In genomic region chr13:48156466-48156865, GRCh38 we compare ENCODE assay signal across 9 cellular contexts.
A peak's percentile ranks its signal among the peaks of the same experiment; 100 is the strongest.
DNase-seq lines count a peak whose midpoint lies in the region; ATAC-seq and TF ChIP-seq lines count a peak whose summit lies in the region.
"Had no signal": no experiment of that assay in that cellular context is flagged by ENCODE, and none has a peak within 500 bp of the region (broad histone marks: within the 10 kb centered on the region; RNA-seq: fewer than 3 reads in every experiment).

No MANE protein-coding gene starts in this region.

- peak overlapping the region; percentile 88 for H3K27ac Mint-ChIP-seq in stimulated activated effector memory CD8-positive, alpha-beta T cell treated with anti-CD3 and anti-CD28 coated beads, Interleukin-12 subunit alpha, Interleukin-12 subunit beta, amount 100 ng/mL, for 72 hours

- no peaks in the 10 kb centered on the region for H3K9me3 Mint-ChIP-seq in stimulated activated effector memory CD8-positive, alpha-beta T cell treated with anti-CD3 and anti-CD28 coated beads, Interleukin-12 subunit alpha, Interleukin-12 subunit beta, amount 100 ng/mL, for 72 hours

- no peak for TF ChIP-seq CTCF in left lung (IDR thresholded peaks at IDR 0.05)

- no peak overlapping the region for H3K4me3 ChIP-seq in left lung

- peak; percentile 24 for ATAC-seq in left lung
- peak; percentile 77 for ATAC-seq in stimulated activated effector memory CD8-positive, alpha-beta T cell treated with anti-CD3 and anti-CD28 coated beads, Interleukin-12 subunit alpha, Interleukin-12 subunit beta, amount 100 ng/mL, for 72 hours

- peak overlapping the region; percentile 44 to 89 for H3K27ac ChIP-seq in left lung
- H3K27ac ChIP-seq: C4-2B had no signal

- H3K9me3 ChIP-seq in left lung, result no peaks in the 10 kb centered on the region

- peaks cover 47% of the 10 kb centered on the region for H3K4me1 Mint-ChIP-seq in stimulated activated effector memory CD8-positive, alpha-beta T cell treated with anti-CD3 and anti-CD28 coated beads, Interleukin-12 subunit alpha, Interleukin-12 subunit beta, amount 100 ng/mL, for 72 hours

- peak; percentile 24 for DNase-seq in A172 (ENCODE audit: low spot score)
- DNase-seq in LoVo (ENCODE audit: low spot score), result peak; percentile 15
- DNase-seq in activated T-cell treated with anti-CD3 and anti-CD28 coated beads for 24 hours (ENCODE audit: low read depth), result peak; percentile 63
- peak in 1 of 2 donors; percentile 48 for DNase-seq in left lung
- peak; percentile 16 to 73 for DNase-seq in stimulated activated effector memory CD8-positive, alpha-beta T cell treated with anti-CD3 and anti-CD28 coated beads, Interleukin-12 subunit alpha, Interleukin-12 subunit beta, amount 100 ng/mL, for 72 hours (ENCODE audit: low spot score in 2 of 2)
- no peak for DNase-seq in 8988T
- no peak for DNase-seq in NCI-H1105 treated with DMSO at 0.1 percent for 48 hours (lab: John Stamatoyannopoulos, UW)
- no peak for DNase-seq in NCI-H1694 (lab: John Stamatoyannopoulos, UW)

- intact Hi-C loops in left lung (cut with DNase I), result no loop called here

- peak overlapping the region; percentile 55 for H3K4me3 Mint-ChIP-seq in stimulated activated effector memory CD8-positive, alpha-beta T cell treated with anti-CD3 and anti-CD28 coated beads, Interleukin-12 subunit alpha, Interleukin-12 subunit beta, amount 100 ng/mL, for 72 hours

- peaks cover 20 to 69% of the 10 kb centered on the region in 2 donors for H3K4me1 ChIP-seq in left lung

- H3K36me3 Mint-ChIP-seq in stimulated activated effector memory CD8-positive, alpha-beta T cell treated with anti-CD3 and anti-CD28 coated beads, Interleukin-12 subunit alpha, Interleukin-12 subunit beta, amount 100 ng/mL, for 72 hours, result no peaks in the 10 kb centered on the region

- no peaks in the 10 kb centered on the region for H3K27me3 ChIP-seq in left lung

- no peaks in the 10 kb centered on the region for H3K36me3 ChIP-seq in left lung

Comparison
In these comparisons a context has a peak if more than half of its experiments do, and no peak if none do; other contexts are left out.
1. DNase-seq: peak in A172 (single experiment), LoVo (single experiment), activated T-cell treated with anti-CD3 and anti-CD28 coated beads for 24 hours (single experiment) and stimulated activated effector memory CD8-positive, alpha-beta T cell treated with anti-CD3 and anti-CD28 coated beads, Interleukin-12 subunit alpha, Interleukin-12 subunit beta, amount 100 ng/mL, for 72 hours (2 of 2); none in 8988T (single experiment), NCI-H1105 treated with DMSO at 0.1 percent for 48 hours (single experiment) and NCI-H1694 (single experiment).